8 cellular contexts compared by ENCODE assay signal in the genomic region with DNA sequence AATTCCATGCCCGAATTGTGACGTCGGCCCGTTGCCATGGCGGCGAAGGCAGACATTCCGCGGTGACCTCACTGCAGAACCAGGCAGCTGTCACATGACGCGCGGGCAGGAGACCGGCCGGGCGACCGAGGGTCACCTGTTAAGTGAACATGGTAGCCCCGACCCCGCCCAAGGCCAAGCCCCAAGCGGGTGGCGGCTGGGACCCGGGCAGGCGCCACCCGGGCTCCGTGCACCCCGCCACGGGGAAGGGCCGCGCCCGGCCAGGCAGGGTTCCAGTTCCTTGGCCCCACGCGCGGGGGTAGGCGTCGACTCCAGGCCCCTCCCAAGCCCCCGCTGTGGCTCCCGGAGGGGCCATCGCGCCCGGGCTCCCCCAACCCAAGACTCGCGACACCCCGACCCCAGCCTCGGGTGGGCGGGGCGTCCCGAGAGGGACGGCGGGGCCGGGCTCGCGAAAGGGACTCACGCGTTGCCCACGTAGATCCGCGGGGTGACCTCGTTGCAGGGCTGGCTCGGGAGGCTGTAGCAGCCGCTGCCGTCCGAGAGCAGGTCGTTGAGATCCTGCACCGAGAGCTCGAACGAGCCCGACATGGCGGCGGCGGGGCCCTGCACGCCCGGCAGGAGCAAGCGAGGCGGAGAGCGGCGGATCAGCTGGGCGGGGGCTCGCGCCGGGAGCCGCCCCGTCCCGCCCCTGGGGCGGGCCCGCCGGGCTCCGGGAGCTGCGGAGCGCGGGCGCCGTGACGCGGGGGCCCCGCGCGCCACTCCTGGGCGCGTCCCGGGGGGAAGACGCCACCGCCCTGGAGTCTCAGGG. TPM values are rescaled to one million over a fixed set of nuclear protein-coding genes. Genes with fewer than 3 reads are reported as not detected.
DNase-seq lines count a peak whose midpoint lies in the region; ATAC-seq and TF ChIP-seq lines count a peak whose summit lies in the region.

A gene (minus strand): TSS at position 641 of the 808 bp plus-strand sequence. CDS start 53 bp downstream, at position 588.

- H3K27me3 ChIP-seq in A673 (replicated peaks; ENCODE audit: insufficient read depth, low read depth, low read length, poor library complexity) (no peaks in the 10 kb centered on the region), left lung (no peaks in the 10 kb centered on the region)

- H3K4me1 ChIP-seq in A673 (ENCODE audit: insufficient read depth, low read length, poor library complexity, severe bottlenecking) (no peaks in the 10 kb centered on the region), left lung (peaks cover 17 to 60% of the 10 kb centered on the region in 2 donors)

- H3K27ac ChIP-seq in A673 (ENCODE audit: low read depth, low read length, poor library complexity, severe bottlenecking) (peak within 1 kb of the TSS; percentile 91), left lung (peak within 1 kb of the TSS; percentile 99)

- intact Hi-C loops in A673 (cut with micrococcal nuclease; ENCODE audit: unreplicated experiment) (no loop called here), left lung (cut with DNase I) (no loop called here)

- ATAC-seq in GM18858 (IDR thresholded peaks at IDR 0.05; ENCODE audit: unreplicated experiment), result peak; percentile 44
- peak; percentile 79 for ATAC-seq in HG03139 (IDR thresholded peaks at IDR 0.05; ENCODE audit: unreplicated experiment)
- ATAC-seq in left lung, result peak; percentile 95

- H3K4me3 ChIP-seq in A673 (ENCODE audit: low read depth, low read length, poor library complexity, severe bottlenecking) (peak within 1 kb of the TSS; percentile 74), left lung (peak within 1 kb of the TSS; percentile 91 to 96)

- H3K36me3 ChIP-seq in A673 (ENCODE audit: insufficient read depth, low read length, poor library complexity, severe bottlenecking), result no peaks in the 10 kb centered on the region
- H3K36me3 ChIP-seq in left lung, result peaks cover 0 to 26% of the 10 kb centered on the region in 2 donors

- POLR2A ChIA-PET in A673 (lab: Charles Lee; ENCODE audit: low non-redundant PET), result no interaction called here

- H3K9me3 ChIP-seq in A673 (ENCODE audit: low read depth, low read length, poor library complexity, severe bottlenecking) (no peaks in the 10 kb centered on the region), left lung (no peaks in the 10 kb centered on the region)

- CTCF ChIA-PET in A673 (lab: Charles Lee), result interaction anchor here (0.6 kb wide), 1 partner anchor 209 kb away, joined by 5 read pairs; no protein-coding TSS in a partner anchor

- TF ChIP-seq CTCF in A673 (conservative IDR thresholded peaks at IDR 0.05; ENCODE audit: low read depth, low read length) (no peak), left lung (IDR thresholded peaks at IDR 0.05) (no peak)

- BruUV-seq in A673 (replicated peaks; lab: Mats Ljungman, UMichigan), result no TSS peak

- DNase-seq in A673 (ENCODE audit: low spot score) (peak; percentile 74), NCI-H510A (lab: John Stamatoyannopoulos, UW) (peak; percentile 85), dermis microvascular lymphatic vessel endothelial cell (ENCODE audit: low read depth in 2 of 2) (peak; percentile 88 to 93), left lung (peak; percentile 98)
- peak; percentile 68 to 77 for DNase-seq in activated CD4-positive, alpha-beta T cell treated with anti-CD3 and anti-CD28 coated beads, Interleukin-2, amount 50 U/mL, for 48 hours
- DNase-seq in stimulated activated CD4-positive, alpha-beta T cell treated with anti-CD3 and anti-CD28 coated beads, Interleukin-1b, Interleukin-23, amount 100 ng/mL, for 48 hours, result peak; percentile 61

RNA-seq across cellular contexts. Expression of the gene that starts here (rescaled TPM):
- total RNA-seq in A673 (2021) (20.4 and 22.9 TPM in 2 replicates), dermis microvascular lymphatic vessel endothelial cell (48.5 and 90.3 TPM in 2 replicates), left lung (100 to 1,000 TPM in 1 of 2 donors, 10 to 100 TPM in 1; 95.8 to 105 TPM)

Comparison
In these comparisons a context has a peak if more than half of its experiments do, and no peak if none do; other contexts are left out.
1. Peak in every context shown above with its lines: DNase-seq, ATAC-seq, H3K4me3 ChIP-seq and H3K27ac ChIP-seq.
2. ATAC-seq: peak in every context shown above with its lines; median percentile 95 in left lung; 79 in HG03139; 44 in GM18858.